ENCODE assay signal across 18 cellular contexts in the genomic region with DNA sequence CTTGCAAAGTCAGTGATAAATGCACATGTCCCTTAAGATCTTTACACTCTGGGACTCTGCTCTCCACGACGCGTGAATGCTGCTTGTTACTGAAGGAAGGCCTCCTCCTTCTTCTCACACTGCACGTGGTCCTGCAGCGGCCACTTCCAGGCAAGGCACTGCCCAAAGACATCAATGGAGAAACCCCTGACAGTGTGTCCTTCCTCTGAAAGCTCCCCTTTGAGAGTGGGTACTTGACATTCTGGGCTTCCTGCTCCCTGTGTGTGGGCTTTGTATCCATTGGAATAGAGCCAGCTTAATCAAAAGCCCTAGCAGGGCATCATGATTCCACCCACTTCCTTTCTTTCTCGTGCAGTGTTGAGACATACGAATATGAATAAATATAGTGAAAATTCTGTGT.
DNase-seq lines count a peak whose midpoint lies in the region; ATAC-seq and TF ChIP-seq lines count a peak whose summit lies in the region.
"Had no signal": no experiment of that assay in that cellular context is flagged by ENCODE, and none has a peak within 500 bp of the region (broad histone marks: within the 10 kb centered on the region; RNA-seq: fewer than 3 reads in every experiment).

No MANE protein-coding gene starts in this region.

- H3K36me3 Mint-ChIP-seq in activated CD8-positive, alpha-beta T cell treated with anti-CD3 and anti-CD28 coated beads for 36 hours (ENCODE audit: low read depth), result no peaks in the 10 kb centered on the region
- H3K36me3 Mint-ChIP-seq in activated T-helper 1 cell treated with anti-CD3 and anti-CD28 coated beads, Interleukin-12 subunit alpha, Interleukin-12 subunit beta, Interleukin-2, Interleukin-4 antibody, amounts not matched to agents 30 ng/mL and 10 ng/mL and 1 ng/mL, durations not matched to agents 14 hours and 24 hours and 36 hours (ENCODE audit: low read depth), result no peaks in the 10 kb centered on the region
- H3K36me3 Mint-ChIP-seq: stimulated activated naive B cell treated with anti-CD40 and anti-IgM and Interleukin-4, amounts not matched to agents 10 μg/mL and 1 μg/mL and 100 μg/mL, for 72 hours had no signal

- peaks cover 11% of the 10 kb centered on the region for H3K4me1 Mint-ChIP-seq in activated CD8-positive, alpha-beta T cell treated with anti-CD3 and anti-CD28 coated beads for 36 hours (ENCODE audit: low read depth)
- peaks cover 6% of the 10 kb centered on the region for H3K4me1 Mint-ChIP-seq in activated T-helper 1 cell treated with anti-CD3 and anti-CD28 coated beads, Interleukin-12 subunit alpha, Interleukin-12 subunit beta, Interleukin-2, Interleukin-4 antibody, amounts not matched to agents 30 ng/mL and 10 ng/mL and 1 ng/mL, durations not matched to agents 14 hours and 24 hours and 36 hours (ENCODE audit: low read depth)
- H3K4me1 Mint-ChIP-seq: stimulated activated naive B cell treated with anti-CD40 and anti-IgM and Interleukin-4, amounts not matched to agents 10 μg/mL and 1 μg/mL and 100 μg/mL, for 72 hours had no signal

- H3K27ac Mint-ChIP-seq in activated CD8-positive, alpha-beta T cell treated with anti-CD3 and anti-CD28 coated beads for 36 hours, result no peak overlapping the region
- H3K27ac Mint-ChIP-seq in activated T-helper 1 cell treated with anti-CD3 and anti-CD28 coated beads, Interleukin-12 subunit alpha, Interleukin-12 subunit beta, Interleukin-2, Interleukin-4 antibody, amounts not matched to agents 30 ng/mL and 10 ng/mL and 1 ng/mL, durations not matched to agents 14 hours and 24 hours and 36 hours, result no peak overlapping the region
- H3K27ac Mint-ChIP-seq: activated CD8-positive, alpha-beta T cell treated with anti-CD3 and anti-CD28 coated beads, Interleukin-2, amount 10 ng/mL, durations not matched to agents 7 days and 5 days; stimulated activated naive B cell treated with anti-CD40 and anti-IgM and Interleukin-4, amounts not matched to agents 10 μg/mL and 1 μg/mL and 100 μg/mL, for 72 hours had no signal

- peaks cover 10% of the 10 kb centered on the region for H3K27me3 Mint-ChIP-seq in activated CD8-positive, alpha-beta T cell treated with anti-CD3 and anti-CD28 coated beads for 36 hours
- peaks cover 2% of the 10 kb centered on the region for H3K27me3 Mint-ChIP-seq in activated T-helper 1 cell treated with anti-CD3 and anti-CD28 coated beads, Interleukin-12 subunit alpha, Interleukin-12 subunit beta, Interleukin-2, Interleukin-4 antibody, amounts not matched to agents 30 ng/mL and 10 ng/mL and 1 ng/mL, durations not matched to agents 14 hours and 24 hours and 36 hours (ENCODE audit: insufficient read depth)

- CTCF ChIA-PET in activated CD8-positive, alpha-beta T cell treated with anti-CD3 and anti-CD28 coated beads for 36 hours (lab: Charles Lee), result interaction anchor here (1.0 to 1.4 kb wide), 2 partner anchors 69 to 188 kb away, joined by 4 read pairs; a partner anchor contains a TSS

- DNase-seq in C1 segment of cervical spinal cord (lab: John Stamatoyannopoulos, UW) (peak in 9 of 14 donors; percentile 9 to 72 (median 25)), SHP77 treated with DMSO at 0.1 percent for 48 hours (lab: John Stamatoyannopoulos, UW) (peak; percentile 29), hypothalamus (lab: John Stamatoyannopoulos, UW) (peak in 33 of 51 donors; percentile 3 to 67 (median 30)), NCI-H128 (lab: John Stamatoyannopoulos, UW; ENCODE audit: unreplicated experiment) (no peak)
- no peak for DNase-seq in activated CD8-positive, alpha-beta T cell treated with anti-CD3 and anti-CD28 coated beads for 36 hours
- no peak for DNase-seq in activated T-helper 1 cell treated with anti-CD3 and anti-CD28 coated beads, Interleukin-12 subunit alpha, Interleukin-12 subunit beta, Interleukin-2, Interleukin-4 antibody, amounts not matched to agents 30 ng/mL and 10 ng/mL and 1 ng/mL, durations not matched to agents 14 hours and 24 hours and 36 hours (ENCODE audit: low spot score)
- DNase-seq: activated CD8-positive, alpha-beta T cell treated with anti-CD3 and anti-CD28 coated beads, Interleukin-2, amount 10 ng/mL, durations not matched to agents 7 days and 5 days; AML-193; glutamatergic neuron; kidney; MM.1S; NCI-H526 treated with DMSO at 0.1 percent for 48 hours; Right ventricle myocardium superior; stimulated activated CD4-positive, alpha-beta T cell treated with anti-CD3 and anti-CD28 coated beads, Interleukin-4, amount 100 ng/mL, for 24 hours; stimulated activated naive B cell treated with anti-CD40 and anti-IgM and Interleukin-4, amounts not matched to agents 10 μg/mL and 1 μg/mL and 100 μg/mL, for 72 hours had no signal

- no peak for TF ChIP-seq CTCF in activated CD8-positive, alpha-beta T cell treated with anti-CD3 and anti-CD28 coated beads for 36 hours (IDR thresholded peaks at IDR 0.05)

- ATAC-seq in GM21717 (IDR thresholded peaks at IDR 0.05; ENCODE audit: unreplicated experiment), result no peak
- no peak for ATAC-seq in activated CD8-positive, alpha-beta T cell treated with anti-CD3 and anti-CD28 coated beads for 36 hours
- ATAC-seq: activated CD8-positive, alpha-beta T cell treated with anti-CD3 and anti-CD28 coated beads, Interleukin-2, amount 10 ng/mL, durations not matched to agents 7 days and 5 days; GM12878; stimulated activated naive B cell treated with anti-CD40 and anti-IgM and Interleukin-4, amounts not matched to agents 10 μg/mL and 1 μg/mL and 100 μg/mL, for 72 hours had no signal

- no peaks in the 10 kb centered on the region for H3K36me3 ChIP-seq in KOPT-K1 (ENCODE audit: insufficient read depth, low read length)

- peak overlapping the region; percentile 69 for H3K27ac ChIP-seq in KOPT-K1 (ENCODE audit: low read depth, low read length, poor library complexity, severe bottlenecking)

- no peaks in the 10 kb centered on the region for H3K9me3 ChIP-seq in KOPT-K1 (ENCODE audit: insufficient read depth, low read length, poor library complexity, severe bottlenecking)

- H3K9me3 Mint-ChIP-seq in activated CD8-positive, alpha-beta T cell treated with anti-CD3 and anti-CD28 coated beads for 36 hours, result no peaks in the 10 kb centered on the region
- no peaks in the 10 kb centered on the region for H3K9me3 Mint-ChIP-seq in activated T-helper 1 cell treated with anti-CD3 and anti-CD28 coated beads, Interleukin-12 subunit alpha, Interleukin-12 subunit beta, Interleukin-2, Interleukin-4 antibody, amounts not matched to agents 30 ng/mL and 10 ng/mL and 1 ng/mL, durations not matched to agents 14 hours and 24 hours and 36 hours
- H3K9me3 Mint-ChIP-seq: stimulated activated naive B cell treated with anti-CD40 and anti-IgM and Interleukin-4, amounts not matched to agents 10 μg/mL and 1 μg/mL and 100 μg/mL, for 72 hours had no signal

- POLR2A ChIA-PET in activated CD8-positive, alpha-beta T cell treated with anti-CD3 and anti-CD28 coated beads for 36 hours (lab: Charles Lee), result interaction anchor here (1.1 kb wide), 1 partner anchor 217 kb away, joined by 5 read pairs; no protein-coding TSS in a partner anchor

- intact Hi-C loops in activated CD8-positive, alpha-beta T cell treated with anti-CD3 and anti-CD28 coated beads for 36 hours (cut with micrococcal nuclease), result no loop called here
- intact Hi-C loops in activated T-helper 1 cell treated with anti-CD3 and anti-CD28 coated beads, Interleukin-12 subunit alpha, Interleukin-12 subunit beta, Interleukin-2, Interleukin-4 antibody, amounts not matched to agents 30 ng/mL and 10 ng/mL and 1 ng/mL, durations not matched to agents 14 hours and 24 hours and 36 hours (cut with micrococcal nuclease), result no loop called here

- H3K4me3 Mint-ChIP-seq in activated CD8-positive, alpha-beta T cell treated with anti-CD3 and anti-CD28 coated beads for 36 hours, result no peak overlapping the region
- H3K4me3 Mint-ChIP-seq in activated T-helper 1 cell treated with anti-CD3 and anti-CD28 coated beads, Interleukin-12 subunit alpha, Interleukin-12 subunit beta, Interleukin-2, Interleukin-4 antibody, amounts not matched to agents 30 ng/mL and 10 ng/mL and 1 ng/mL, durations not matched to agents 14 hours and 24 hours and 36 hours, result no peak overlapping the region
- H3K4me3 Mint-ChIP-seq: activated CD8-positive, alpha-beta T cell treated with anti-CD3 and anti-CD28 coated beads, Interleukin-2, amount 10 ng/mL, durations not matched to agents 7 days and 5 days; stimulated activated naive B cell treated with anti-CD40 and anti-IgM and Interleukin-4, amounts not matched to agents 10 μg/mL and 1 μg/mL and 100 μg/mL, for 72 hours had no signal

Comparison
In these comparisons a context has a peak if more than half of its experiments do, and no peak if none do; other contexts are left out.
1. DNase-seq: peak in C1 segment of cervical spinal cord (9 of 14), SHP77 treated with DMSO at 0.1 percent for 48 hours (single experiment) and hypothalamus (33 of 51); none in NCI-H128 (single experiment), activated CD8-positive, alpha-beta T cell treated with anti-CD3 and anti-CD28 coated beads for 36 hours (single experiment) and activated T-helper 1 cell treated with anti-CD3 and anti-CD28 coated beads, Interleukin-12 subunit alpha, Interleukin-12 subunit beta, Interleukin-2, Interleukin-4 antibody, amounts not matched to agents 30 ng/mL and 10 ng/mL and 1 ng/mL, durations not matched to agents 14 hours and 24 hours and 36 hours (single experiment).